In genomic region chr18:68282232-68282631, GRCh38 we compare ENCODE assay signal across 9 cellular contexts.
"Had no signal": no experiment of that assay in that cellular context is flagged by ENCODE, and none has a peak within 500 bp of the region (broad histone marks: within the 10 kb centered on the region; RNA-seq: fewer than 3 reads in every experiment).

No MANE protein-coding gene starts in this region.

- H3K4me3 ChIP-seq: HAP-1, K562 had no signal

- H3K9me3 ChIP-seq: HAP-1 had no signal

- ATAC-seq: HCT116, K562 had no signal

- H3K4me1 ChIP-seq: HAP-1 had no signal

- H3K36me3 ChIP-seq: HAP-1 had no signal

- DNase-seq: GOT3, H7, HFFc6, IMR-90, KG1 had no signal

- FAIRE-seq: HTR-8/SVneo, K562 had no signal
